32 cellular contexts compared by ENCODE assay signal in the genomic region with DNA sequence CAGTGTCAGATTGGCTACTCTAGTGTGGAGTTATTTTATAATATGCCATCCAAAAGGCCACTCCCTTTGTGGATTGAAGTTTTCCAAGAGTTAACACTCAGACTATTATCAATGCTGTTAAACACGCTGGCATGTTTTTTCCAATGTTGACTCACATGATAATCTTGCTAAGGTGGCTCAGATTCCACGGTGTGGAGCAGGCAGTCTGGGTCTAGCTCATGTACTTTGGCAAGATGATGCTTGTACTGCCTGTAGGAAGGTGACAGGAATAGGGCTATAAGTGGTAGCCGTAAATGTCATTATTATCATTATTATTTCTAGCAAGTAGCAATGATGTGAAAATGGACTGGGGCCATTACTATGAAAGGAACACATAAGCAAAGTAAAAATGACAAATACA.
"Had no signal": no experiment of that assay in that cellular context is flagged by ENCODE, and none has a peak within 500 bp of the region (broad histone marks: within the 10 kb centered on the region; RNA-seq: fewer than 3 reads in every experiment).

No MANE protein-coding gene starts in this region.

- H3K9me3 Mint-ChIP-seq: activated CD4-positive, alpha-beta memory T cell treated with anti-CD3 and anti-CD28 coated beads, Interleukin-2, amount 10 ng/mL, durations not matched to agents 7 days and 5 days; activated naive CD4-positive, alpha-beta T cell treated with anti-CD3 and anti-CD28 coated beads, Interleukin-2, amount 10 ng/mL, durations not matched to agents 7 days and 5 days; activated naive CD8-positive, alpha-beta T cell treated with anti-CD3 and anti-CD28 coated beads, Interleukin-2, amount 50 U/mL, for 24 hours; brain had no signal

- H3K9me3 ChIP-seq: MG63, SJCRH30 had no signal

- H3K36me3 ChIP-seq: MG63, SJCRH30 had no signal

- H3K27ac ChIP-seq: PC-9, RWPE1, SJCRH30, SK-N-MC had no signal

- H3K27ac Mint-ChIP-seq: activated CD4-positive, alpha-beta memory T cell treated with anti-CD3 and anti-CD28 coated beads, Interleukin-2, amount 10 ng/mL, durations not matched to agents 7 days and 5 days; activated CD4-positive, alpha-beta T cell treated with anti-CD3 and anti-CD28 coated beads for 36 hours; activated CD8-positive, alpha-beta memory T cell treated with anti-CD3 and anti-CD28 coated beads, Interleukin-2, amount 10 ng/mL, durations not matched to agents 7 days and 5 days; activated naive CD4-positive, alpha-beta T cell treated with anti-CD3 and anti-CD28 coated beads, Interleukin-2, amount 10 ng/mL, durations not matched to agents 7 days and 5 days; activated naive CD8-positive, alpha-beta T cell; activated naive CD8-positive, alpha-beta T cell treated with anti-CD3 and anti-CD28 coated beads, Interleukin-2, amount 50 U/mL, for 24 hours; brain had no signal

- H3K27me3 Mint-ChIP-seq: activated CD4-positive, alpha-beta memory T cell treated with anti-CD3 and anti-CD28 coated beads, Interleukin-2, amount 10 ng/mL, durations not matched to agents 7 days and 5 days had no signal

- H3K4me3 Mint-ChIP-seq: activated CD4-positive, alpha-beta memory T cell treated with anti-CD3 and anti-CD28 coated beads, Interleukin-2, amount 10 ng/mL, durations not matched to agents 7 days and 5 days; activated CD4-positive, alpha-beta T cell treated with anti-CD3 and anti-CD28 coated beads for 36 hours; activated CD8-positive, alpha-beta memory T cell treated with anti-CD3 and anti-CD28 coated beads, Interleukin-2, amount 10 ng/mL, durations not matched to agents 7 days and 5 days; activated naive CD4-positive, alpha-beta T cell treated with anti-CD3 and anti-CD28 coated beads, Interleukin-2, amount 10 ng/mL, durations not matched to agents 7 days and 5 days; activated naive CD8-positive, alpha-beta T cell; activated naive CD8-positive, alpha-beta T cell treated with anti-CD3 and anti-CD28 coated beads, Interleukin-2, amount 50 U/mL, for 24 hours; brain had no signal

- ATAC-seq: activated CD4-positive, alpha-beta T cell treated with anti-CD3 and anti-CD28 coated beads for 36 hours; activated CD8-positive, alpha-beta memory T cell treated with anti-CD3 and anti-CD28 coated beads, Interleukin-2, amount 10 ng/mL, durations not matched to agents 7 days and 5 days; activated naive CD8-positive, alpha-beta T cell treated with anti-CD3 and anti-CD28 coated beads, Interleukin-2, amount 50 U/mL, for 24 hours had no signal

- H3K36me3 Mint-ChIP-seq: activated CD8-positive, alpha-beta memory T cell treated with anti-CD3 and anti-CD28 coated beads, Interleukin-2, amount 10 ng/mL, durations not matched to agents 7 days and 5 days; activated naive CD4-positive, alpha-beta T cell treated with anti-CD3 and anti-CD28 coated beads, Interleukin-2, amount 10 ng/mL, durations not matched to agents 7 days and 5 days; activated naive CD8-positive, alpha-beta T cell; brain had no signal

- H3K27me3 ChIP-seq: MG63 had no signal

- H3K4me3 ChIP-seq: MG63, PC-9, SJCRH30, SK-N-MC had no signal

- DNase-seq: activated CD4-positive, alpha-beta memory T cell treated with anti-CD3 and anti-CD28 coated beads, Interleukin-2, amount 10 ng/mL, durations not matched to agents 7 days and 5 days; activated CD4-positive, alpha-beta T cell treated with anti-CD3 and anti-CD28 coated beads for 36 hours; activated CD4-positive, alpha-beta T cell treated with anti-CD3 and anti-CD28 coated beads, Interleukin-2, amount 50 U/mL, for 1 hour; activated CD8-positive, alpha-beta memory T cell treated with anti-CD3 and anti-CD28 coated beads for 24 hours; activated CD8-positive, alpha-beta memory T cell treated with anti-CD3 and anti-CD28 coated beads, Interleukin-2, amount 10 ng/mL, durations not matched to agents 7 days and 5 days; activated CD8-positive, alpha-beta memory T cell treated with anti-CD3 and anti-CD28 coated beads, Interleukin-2, amount 50 U/mL, for 48 hours; activated effector memory CD4-positive, alpha-beta T cell treated with Interleukin-2 at 50 U/mL for 16 hours; activated naive CD4-positive, alpha-beta T cell treated with anti-CD3 and anti-CD28 coated beads, Interleukin-2, amount 10 ng/mL, durations not matched to agents 7 days and 5 days; activated naive CD8-positive, alpha-beta T cell treated with anti-CD3 and anti-CD28 coated beads, Interleukin-2, amount 50 U/mL, for 24 hours; activated T-cell treated with anti-CD3 and anti-CD28 coated beads, Interleukin-2, amount 50 U/mL, for 48 hours; anterior cingulate cortex; Kasumi-1; KG1; MG63; NCI-H1048; NCI-H1105 treated with DMSO at 0.1 percent for 48 hours; NCI-H1436; NCI-H1694; NCI-H1930; NCI-H2081 treated with DMSO at 0.1 percent for 48 hours; NCI-H345; NCI-H524 treated with DMSO at 0.1 percent for 48 hours; NK-92 treated with Interleukin-12 subunit alpha and Interleukin-12 subunit beta, amount 100 ng/mL, for 24 hours; PC-9; SHP77; SJCRH30 had no signal

- H3K4me1 ChIP-seq: SJCRH30 had no signal

- FAIRE-seq: RCC 7860, TTC549 had no signal

- H3K4me1 Mint-ChIP-seq: activated CD4-positive, alpha-beta memory T cell treated with anti-CD3 and anti-CD28 coated beads, Interleukin-2, amount 10 ng/mL, durations not matched to agents 7 days and 5 days; activated CD4-positive, alpha-beta T cell treated with anti-CD3 and anti-CD28 coated beads for 36 hours; activated CD8-positive, alpha-beta memory T cell treated with anti-CD3 and anti-CD28 coated beads, Interleukin-2, amount 10 ng/mL, durations not matched to agents 7 days and 5 days; activated naive CD4-positive, alpha-beta T cell treated with anti-CD3 and anti-CD28 coated beads, Interleukin-2, amount 10 ng/mL, durations not matched to agents 7 days and 5 days; activated naive CD8-positive, alpha-beta T cell treated with anti-CD3 and anti-CD28 coated beads, Interleukin-2, amount 50 U/mL, for 24 hours; brain had no signal
